Comparison of ENCODE assay signal across 24 cellular contexts in genomic region chr10:128405450-128405849, GRCh38.
"Had no signal": no experiment of that assay in that cellular context is flagged by ENCODE, and none has a peak within 500 bp of the region (broad histone marks: within the 10 kb centered on the region; RNA-seq: fewer than 3 reads in every experiment).

No MANE protein-coding gene starts in this region.

- H3K36me3 ChIP-seq: pancreas, prostate gland, right lobe of liver, sigmoid colon, stomach, thoracic aorta, thyroid gland, tibial nerve, upper lobe of left lung, vagina had no signal

- H3K9me3 ChIP-seq: pancreas, prostate gland, thoracic aorta, thyroid gland, vagina had no signal

- H3K27ac ChIP-seq: pancreas, prostate gland, right lobe of liver, sigmoid colon, stomach, thoracic aorta, thyroid gland, tibial nerve, upper lobe of left lung, vagina had no signal

- H3K27me3 ChIP-seq: right lobe of liver, thyroid gland, tibial nerve, upper lobe of left lung, vagina had no signal

- H3K4me3 ChIP-seq: pancreas, prostate gland, right lobe of liver, sigmoid colon, stomach, thoracic aorta, thyroid gland, tibial nerve, upper lobe of left lung, vagina had no signal

- H3K4me1 ChIP-seq: pancreas, prostate gland, right lobe of liver, sigmoid colon, stomach, thyroid gland, tibial nerve, upper lobe of left lung, vagina had no signal

- ATAC-seq: naive thymus-derived CD8-positive, alpha-beta T cell; pancreas; right cardiac atrium; right lobe of liver; stimulated activated effector memory CD8-positive, alpha-beta T cell treated with anti-CD3 and anti-CD28 coated beads, Interleukin-12 subunit alpha, Interleukin-12 subunit beta, amount 100 ng/mL, for 72 hours; stimulated activated naive B cell treated with anti-CD40 and anti-IgM and Interleukin-4, amounts not matched to agents 10 μg/mL and 1 μg/mL and 100 μg/mL, for 72 hours had no signal

- DNase-seq: naive thymus-derived CD8-positive, alpha-beta T cell; nephron progenitor cell; occipital lobe; pancreas; retina; right cardiac atrium; right lobe of liver; sigmoid colon; small intestine; stimulated activated CD4-positive, alpha-beta T cell treated with anti-CD3 and anti-CD28 coated beads, Interleukin-15, amount 100 ng/mL, for 24 hours; stimulated activated CD4-positive, alpha-beta T cell treated with anti-CD3 and anti-CD28 coated beads, Interleukin-2, amount 100 ng/mL, for 24 hours; stimulated activated CD4-positive, alpha-beta T cell treated with anti-CD3 and anti-CD28 coated beads, Interleukin-2, amount 100 ng/mL, for 48 hours; stimulated activated CD4-positive, alpha-beta T cell treated with anti-CD3 and anti-CD28 coated beads, Interleukin-4, amount 100 ng/mL, for 24 hours; stimulated activated naive B cell treated with anti-CD40 and anti-IgM and Interleukin-4, amounts not matched to agents 10 μg/mL and 1 μg/mL and 100 μg/mL, for 72 hours; stimulated activated naive CD4-positive, alpha-beta T cell treated with Interleukin-2 at 50 U/mL for 16 hours; stomach; thyroid gland; trophoblast cell; upper lobe of left lung had no signal
